Comparison of ENCODE assay signal across 22 cellular contexts in the genomic region with DNA sequence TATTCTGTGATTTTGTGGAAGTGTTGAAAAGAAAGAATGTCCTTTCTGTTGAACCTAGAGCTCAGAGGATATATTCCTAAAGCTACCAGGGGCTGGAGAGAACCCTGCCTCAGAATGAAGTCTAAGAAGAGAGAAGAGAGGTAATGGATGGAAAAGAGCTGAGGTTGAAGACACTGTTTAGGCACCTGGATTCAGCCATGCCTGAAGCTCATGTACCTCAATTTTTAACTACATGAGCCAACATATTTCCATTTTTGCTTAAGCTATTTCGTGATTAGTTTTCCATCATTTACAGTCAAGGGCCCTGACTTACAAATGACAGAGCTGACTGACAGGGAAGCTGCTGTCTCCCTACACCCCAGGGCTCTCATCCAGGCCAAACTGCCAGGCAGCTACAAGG.
"Had no signal": no experiment of that assay in that cellular context is flagged by ENCODE, and none has a peak within 500 bp of the region (broad histone marks: within the 10 kb centered on the region; RNA-seq: fewer than 3 reads in every experiment).

No MANE protein-coding gene starts in this region.

- ATAC-seq: left colon; naive thymus-derived CD4-positive, alpha-beta T cell; psoas muscle; sciatic nerve; stimulated activated memory B cell treated with anti-CD40 and anti-IgM and Interleukin-4, amounts not matched to agents 10 μg/mL and 1 μg/mL and 100 μg/mL, for 72 hours had no signal

- H3K9me3 ChIP-seq: esophagus squamous epithelium, psoas muscle, spleen, testis, tibial nerve had no signal

- H3K27ac ChIP-seq: hepatocyte, psoas muscle had no signal

- DNase-seq: esophagus squamous epithelium; foreskin fibroblast; head of caudate nucleus; left colon; mammary epithelial cell; naive thymus-derived CD4-positive, alpha-beta T cell; nephron progenitor cell; psoas muscle; retina; spleen; stimulated activated CD4-positive, alpha-beta T cell treated with anti-CD3 and anti-CD28 coated beads, Interleukin-15, amount 100 ng/mL, for 24 hours; stimulated activated CD4-positive, alpha-beta T cell treated with anti-CD3 and anti-CD28 coated beads, Interleukin-1b, Interleukin-23, amount 100 ng/mL, for 48 hours; stimulated activated CD4-positive, alpha-beta T cell treated with anti-CD3 and anti-CD28 coated beads, Interleukin-4, amount 100 ng/mL, for 24 hours; testis had no signal

- H3K27me3 Mint-ChIP-seq: dendritic cell treated with granulocyte-macrophage colony-stimulating factor and Interleukin-4, amounts not matched to agents 40 ng/mL and 50 ng/mL, for 4 days; naive thymus-derived CD4-positive, alpha-beta T cell; stimulated activated memory B cell treated with anti-CD40 and anti-IgM and Interleukin-4, amounts not matched to agents 10 μg/mL and 1 μg/mL and 100 μg/mL, for 72 hours; stimulated activated naive CD8-positive, alpha-beta T cell treated with anti-CD3 and anti-CD28 coated beads, Interleukin-15, Interleukin-2, amounts not matched to agents 100 ng/mL and 50 ng/mL, for 24 hours had no signal

- H3K36me3 ChIP-seq: tibial nerve had no signal

- H3K27me3 ChIP-seq: esophagus squamous epithelium, hepatocyte, spleen, testis, tibial nerve had no signal

- H3K4me3 Mint-ChIP-seq: dendritic cell treated with granulocyte-macrophage colony-stimulating factor and Interleukin-4, amounts not matched to agents 40 ng/mL and 50 ng/mL, for 4 days; naive thymus-derived CD4-positive, alpha-beta T cell; nephron progenitor cell; stimulated activated memory B cell treated with anti-CD40 and anti-IgM and Interleukin-4, amounts not matched to agents 10 μg/mL and 1 μg/mL and 100 μg/mL, for 72 hours; stimulated activated naive CD8-positive, alpha-beta T cell treated with anti-CD3 and anti-CD28 coated beads, Interleukin-15, Interleukin-2, amounts not matched to agents 100 ng/mL and 50 ng/mL, for 24 hours had no signal

- H3K4me3 ChIP-seq: esophagus squamous epithelium, hepatocyte, psoas muscle, testis, tibial nerve had no signal

- FAIRE-seq: colon, urothelium cell line had no signal

- H3K27ac Mint-ChIP-seq: dendritic cell treated with granulocyte-macrophage colony-stimulating factor and Interleukin-4, amounts not matched to agents 40 ng/mL and 50 ng/mL, for 4 days; naive thymus-derived CD4-positive, alpha-beta T cell; stimulated activated memory B cell treated with anti-CD40 and anti-IgM and Interleukin-4, amounts not matched to agents 10 μg/mL and 1 μg/mL and 100 μg/mL, for 72 hours; stimulated activated naive CD8-positive, alpha-beta T cell treated with anti-CD3 and anti-CD28 coated beads, Interleukin-15, Interleukin-2, amounts not matched to agents 100 ng/mL and 50 ng/mL, for 24 hours had no signal

- H3K9me3 Mint-ChIP-seq: dendritic cell treated with granulocyte-macrophage colony-stimulating factor and Interleukin-4, amounts not matched to agents 40 ng/mL and 50 ng/mL, for 4 days; naive thymus-derived CD4-positive, alpha-beta T cell; nephron progenitor cell; stimulated activated memory B cell treated with anti-CD40 and anti-IgM and Interleukin-4, amounts not matched to agents 10 μg/mL and 1 μg/mL and 100 μg/mL, for 72 hours; stimulated activated naive CD8-positive, alpha-beta T cell treated with anti-CD3 and anti-CD28 coated beads, Interleukin-15, Interleukin-2, amounts not matched to agents 100 ng/mL and 50 ng/mL, for 24 hours had no signal

- H3K4me1 ChIP-seq: psoas muscle had no signal
